ENCODE assay signal across 13 cellular contexts in the genomic region with DNA sequence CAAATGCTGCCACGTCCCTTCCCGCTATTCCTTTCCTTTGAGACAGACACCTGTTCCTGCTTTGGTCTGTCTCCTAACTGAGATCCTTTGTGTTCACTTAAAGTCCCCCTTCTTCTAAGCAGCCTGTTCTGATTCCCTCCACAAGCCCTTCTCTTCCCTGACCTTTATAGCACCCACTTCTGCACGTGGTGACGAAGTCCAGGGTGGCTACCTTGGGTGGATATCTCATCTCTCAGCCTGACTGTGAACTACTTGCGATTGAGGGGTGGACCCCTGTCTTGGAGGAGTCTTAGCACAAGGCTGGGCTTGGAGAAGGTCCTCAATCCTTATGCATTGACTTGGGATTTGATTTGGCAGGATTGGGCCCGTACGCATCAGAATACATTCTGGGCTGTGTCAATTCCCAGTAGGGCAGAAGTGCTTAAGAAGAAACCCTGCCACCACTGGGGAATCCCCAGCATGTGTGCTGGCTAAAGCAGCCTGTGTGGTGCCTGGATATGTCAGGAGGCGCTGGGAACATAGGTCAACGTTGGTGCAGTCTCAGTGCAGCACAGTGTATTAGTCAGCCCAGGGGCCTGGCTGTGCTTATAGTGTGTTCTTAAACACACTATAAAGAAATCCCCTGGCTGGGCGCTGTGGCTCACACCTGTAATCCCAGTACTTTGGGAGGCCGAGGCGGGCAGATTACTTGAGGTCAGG.
A peak's percentile ranks its signal among the peaks of the same experiment; 100 is the strongest.
DNase-seq lines count a peak whose midpoint lies in the region; ATAC-seq and TF ChIP-seq lines count a peak whose summit lies in the region.
"Had no signal": no experiment of that assay in that cellular context is flagged by ENCODE, and none has a peak within 500 bp of the region (broad histone marks: within the 10 kb centered on the region; RNA-seq: fewer than 3 reads in every experiment).

No MANE protein-coding gene starts in this region.

- peak; percentile 16 for DNase-seq in NCI-H82 (lab: John Stamatoyannopoulos, UW)
- no peak for DNase-seq in NCI-H82 treated with DMSO at 0.1 percent for 48 hours (lab: John Stamatoyannopoulos, UW; ENCODE audit: unreplicated experiment)
- no peak for DNase-seq in RWPE1 (ENCODE audit: low spot score)
- peak; percentile 35 for DNase-seq in fibroblast of peridontal ligament (ENCODE audit: extremely low read depth)
- DNase-seq in retinal pigment epithelial cell (ENCODE audit: low read depth) = peak; percentile 98
- DNase-seq in dedifferentiated amniotic fluid mesenchymal stem cell (ENCODE audit: extremely low spot score) = no peak
- DNase-seq: 8988T, adrenal gland, DND-41, uterus had no signal

- no peak overlapping the region for H3K4me3 ChIP-seq in retinal pigment epithelial cell (ENCODE audit: low read length)
- H3K4me3 ChIP-seq: adrenal gland, uterus had no signal

- POLR2A ChIA-PET in RWPE1 (lab: Yijun Ruan, JAX; ENCODE audit: low non-redundant PET) = no interaction called here

- CTCF ChIA-PET in RWPE1 (lab: Yijun Ruan, JAX) = no interaction called here

- peak overlapping the region; percentile 32 for H3K27ac ChIP-seq in RWPE1
- H3K27ac ChIP-seq: adrenal gland, parathyroid adenoma, uterus had no signal

- no peak for TF ChIP-seq CTCF in RWPE1 (conservative IDR thresholded peaks at IDR 0.05; ENCODE audit: low read depth)
- no peak for TF ChIP-seq CTCF in retinal pigment epithelial cell (conservative IDR thresholded peaks at IDR 0.05; ENCODE audit: low read depth, low read length)

- ATAC-seq in HG03439 (IDR thresholded peaks at IDR 0.05; ENCODE audit: unreplicated experiment) (no peak), HG03095 (IDR thresholded peaks at IDR 0.05; ENCODE audit: unreplicated experiment) (no peak)

Comparison
In these comparisons a context has a peak if more than half of its experiments do, and no peak if none do; other contexts are left out.
1. DNase-seq: peak in NCI-H82 (single experiment), fibroblast of peridontal ligament (single experiment) and retinal pigment epithelial cell (single experiment); none in NCI-H82 treated with DMSO at 0.1 percent for 48 hours (single experiment), RWPE1 (single experiment) and dedifferentiated amniotic fluid mesenchymal stem cell (single experiment).